ENCODE assay signal across 9 cellular contexts in genomic region chr12:8145754-8146415, GRCh38.
DNase-seq lines count a peak whose midpoint lies in the region; ATAC-seq and TF ChIP-seq lines count a peak whose summit lies in the region.
"Had no signal": no experiment of that assay in that cellular context is flagged by ENCODE, and none has a peak within 500 bp of the region (broad histone marks: within the 10 kb centered on the region; RNA-seq: fewer than 3 reads in every experiment).

No MANE protein-coding gene starts in this region.

- no peak overlapping the region for H3K27ac ChIP-seq in effector memory CD4-positive, alpha-beta T cell (ENCODE audit: insufficient read depth, low read length, poor library complexity, severe bottlenecking)

- DNase-seq in HCEC 1CT (peak; percentile 8), astrocyte of the spinal cord (ENCODE audit: low read depth, low spot score) (peak; percentile 95), iPS DF 19.7 (ENCODE audit: low read depth, low spot score) (peak; percentile 60), skeletal muscle cell (ENCODE audit: low read depth) (peak; percentile 72), DMS114 treated with DMSO at 0.1 percent for 48 hours (lab: John Stamatoyannopoulos, UW; ENCODE audit: unreplicated experiment) (no peak)
- no peak for DNase-seq in effector memory CD4-positive, alpha-beta T cell
- DNase-seq: activated B cell treated with CpG ODN at 0.5 μM for 24 hours had no signal

- ATAC-seq in HG02763 (IDR thresholded peaks at IDR 0.05; ENCODE audit: unreplicated experiment) (no peak), GM18858 (IDR thresholded peaks at IDR 0.05; ENCODE audit: unreplicated experiment) (no peak)

- no peaks in the 10 kb centered on the region for H3K36me3 ChIP-seq in effector memory CD4-positive, alpha-beta T cell (ENCODE audit: control insufficient read depth, insufficient read depth, low read length)

- H3K9me3 ChIP-seq in effector memory CD4-positive, alpha-beta T cell (ENCODE audit: control insufficient read depth, low read length), result peaks cover 4% of the 10 kb centered on the region

- H3K4me1 ChIP-seq in effector memory CD4-positive, alpha-beta T cell (ENCODE audit: control insufficient read depth, insufficient read depth, low read length, poor library complexity, severe bottlenecking), result no peaks in the 10 kb centered on the region

- no peak for TF ChIP-seq CTCF in astrocyte of the spinal cord (IDR thresholded peaks at IDR 0.05; ENCODE audit: low read depth, low read length)

- in situ Hi-C loops in astrocyte of the spinal cord (cut with HindIII; ENCODE audit: low sequenced_read_pairs), result no loop called here

- H3K27me3 ChIP-seq in effector memory CD4-positive, alpha-beta T cell (replicated peaks; ENCODE audit: control insufficient read depth, insufficient read depth, low read length, poor library complexity, severe bottlenecking), result no peaks in the 10 kb centered on the region

- H3K4me3 ChIP-seq in astrocyte of the spinal cord (ENCODE audit: low read depth, low read length) (no peak overlapping the region), skeletal muscle cell (ENCODE audit: low read depth, low read length) (peak overlapping the region; percentile 5)
- no peak overlapping the region for H3K4me3 ChIP-seq in effector memory CD4-positive, alpha-beta T cell (ENCODE audit: insufficient read depth, low read depth, low read length, poor library complexity, severe bottlenecking)

Comparison
In these comparisons a context has a peak if more than half of its experiments do, and no peak if none do; other contexts are left out.
1. DNase-seq: peak in HCEC 1CT (single experiment), astrocyte of the spinal cord (single experiment), iPS DF 19.7 (single experiment) and skeletal muscle cell (single experiment); none in DMS114 treated with DMSO at 0.1 percent for 48 hours (single experiment) and effector memory CD4-positive, alpha-beta T cell (0 of 3).